Comparison of ENCODE assay signal across 1 cellular context in genomic region chr9:134139081-134139480, GRCh38.
TF ChIP-seq lines count a peak whose summit lies in the region.

No MANE protein-coding gene starts in this region.

TF ChIP-seq in GM12878, 131 proteins besides CTCF, POLR2A, EP300 and RAD21:
- no peak for TF ChIP-seq E2F4 (IDR thresholded peaks at IDR 0.05; ENCODE audit: low read depth, low read length)
- TF ChIP-seq REST (IDR thresholded peaks at IDR 0.05; ENCODE audit: low read depth, low read length): no peak
- TF ChIP-seq ATF3 (IDR thresholded peaks at IDR 0.05; ENCODE audit: borderline replicate concordance, extremely low read depth, low read depth, low read length): no peak
- no peak for TF ChIP-seq CREM (IDR thresholded peaks at IDR 0.05; ENCODE audit: low read depth)
- TF ChIP-seq E4F1 (IDR thresholded peaks at IDR 0.05; ENCODE audit: borderline replicate concordance, partially characterized antibody): no peak
- no peak for TF ChIP-seq CHD1 (IDR thresholded peaks at IDR 0.05; ENCODE audit: low read depth, low read length)
- no peak for TF ChIP-seq NKRF (conservative IDR thresholded peaks at IDR 0.05)
- no peak for TF ChIP-seq ELK1 (IDR thresholded peaks at IDR 0.05; ENCODE audit: low read depth, low read length)
- TF ChIP-seq HDAC6 (IDR thresholded peaks at IDR 0.05; ENCODE audit: unreplicated experiment): no peak
- TF ChIP-seq TCF7 (IDR thresholded peaks at IDR 0.05; ENCODE audit: borderline replicate concordance): no peak
